14 cellular contexts compared by ENCODE assay signal in the genomic region with DNA sequence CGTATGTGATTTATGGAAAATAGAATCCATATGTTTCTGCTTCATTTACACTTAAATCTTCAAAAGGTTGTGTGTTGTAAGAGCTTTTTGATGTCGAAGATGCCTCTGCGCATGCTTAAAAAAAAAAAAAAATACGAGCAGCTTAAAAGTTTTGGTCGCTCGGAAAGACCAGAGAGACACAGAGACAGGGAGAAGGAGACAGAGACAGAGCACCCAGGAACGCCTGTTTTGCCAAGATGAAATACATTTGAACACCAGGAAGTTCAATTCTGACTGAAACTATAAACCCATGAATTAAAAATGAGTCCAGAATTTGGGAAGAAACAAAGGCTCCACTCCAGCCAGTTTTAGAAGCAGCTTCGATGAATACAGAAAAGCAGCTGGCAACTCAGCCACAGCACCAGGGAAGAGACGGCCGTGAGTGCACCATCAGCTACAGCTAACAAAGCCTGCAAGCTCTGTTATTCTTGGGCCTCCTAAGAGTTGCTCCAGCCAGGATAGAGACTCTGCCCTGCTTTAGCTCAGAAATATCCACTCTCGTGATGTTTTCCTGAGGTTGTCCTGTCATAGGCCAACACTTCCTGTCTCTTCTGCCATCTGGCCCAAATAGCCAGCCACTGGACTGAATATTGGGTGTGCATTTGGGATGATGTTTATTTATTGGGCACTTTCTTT. TPM values are rescaled to one million over a fixed set of nuclear protein-coding genes. Genes with fewer than 3 reads are reported as not detected.
DNase-seq lines count a peak whose midpoint lies in the region; ATAC-seq, FAIRE-seq and TF ChIP-seq lines count a peak whose summit lies in the region.
"Had no signal": no experiment of that assay in that cellular context is flagged by ENCODE, and none has a peak within 500 bp of the region (broad histone marks: within the 10 kb centered on the region; RNA-seq: fewer than 3 reads in every experiment).

No MANE protein-coding gene starts in this region.

- H4K8ac ChIP-seq in IMR-90 (ENCODE audit: low read depth in 2 of 2, low read length in 2 of 2) = peak overlapping the region; percentile 15 to 84; a peak in 3 of 4 replicates

- peak overlapping the region; percentile 61 for H3K4ac ChIP-seq in IMR-90 (ENCODE audit: low read depth, low read length)

- CTCF ChIA-PET in IMR-90 (lab: Yijun Ruan, JAX) = interaction anchor here (0.5 to 1.8 kb wide), 8 partner anchors 9 to 50 kb away, joined by 3 to 10 read pairs (median 4); no protein-coding TSS in a partner anchor

- no peaks in the 10 kb centered on the region for H4K20me1 ChIP-seq in IMR-90 (ENCODE audit: insufficient read depth, low read length)

- H3K9me1 ChIP-seq in IMR-90 (ENCODE audit: insufficient read depth, low read length) = 0 out of 2 replicates have a peak, but pooled peaks cover 3% of the 10 kb centered on the region

- H2BK20ac ChIP-seq in IMR-90 (ENCODE audit: low read depth, low read length) = peak overlapping the region; percentile 47

- ATAC-seq in IMR-90 (ENCODE audit: low read depth) = peak; percentile 55
- ATAC-seq: T-cell had no signal

- no TSS peak for BruUV-seq in IMR-90 (replicated peaks; lab: Mats Ljungman, UMichigan)

- TF ChIP-seq RAD21 in IMR-90 (IDR thresholded peaks at IDR 0.05; ENCODE audit: low read length) = no peak

- H3K27me3 ChIP-seq in IMR-90 (ENCODE audit: control insufficient read depth, insufficient read depth, low read length) (no peaks in the 10 kb centered on the region), testis (no peaks in the 10 kb centered on the region)

- peak overlapping the region; percentile 40 for H3K9ac ChIP-seq in IMR-90 (ENCODE audit: low read depth, low read length)

- intact Hi-C loops in IMR-90 (cut with micrococcal nuclease) (no loop called here), testis (cut with DNase I; ENCODE audit: low total_unique reads) (no loop called here)

- peak overlapping the region; percentile 12; the same call in 1 of the 2 replicates for H3K4me3 ChIP-seq in IMR-90 (ENCODE audit: insufficient read depth, low read depth, low read length)
- no peak overlapping the region for H3K4me3 ChIP-seq in testis

- POLR2A ChIA-PET in IMR-90 (lab: Charles Lee; ENCODE audit: unreplicated experiment) = interaction anchor here (0.9 to 1.3 kb wide), 3 partner anchors 12 to 16 kb away, joined by 3 to 8 read pairs (median 4); no protein-coding TSS in a partner anchor

- H3K79me1 ChIP-seq in IMR-90 (ENCODE audit: low read depth in 1 of 2, low read length in 2 of 2) = no peaks in the 10 kb centered on the region

- peak overlapping the region; percentile 75 for H2BK5ac ChIP-seq in IMR-90 (ENCODE audit: low read depth, low read length, poor library complexity, severe bottlenecking)

- peak overlapping the region; percentile 32; the same call in 1 of the 2 replicates for H2AK5ac ChIP-seq in IMR-90 (ENCODE audit: low read depth, low read length)

- H3K27ac ChIP-seq in IMR-90 (ENCODE audit: insufficient read depth, low read length) (peak overlapping the region; percentile 81), testis (peak overlapping the region; percentile 4 to 65)

- peak; percentile 30 for DNase-seq in IMR-90
- peak; percentile 17 for DNase-seq in mucosa of gallbladder (ENCODE audit: low spot score)
- DNase-seq in testis = peak; percentile 32
- no peak for DNase-seq in activated effector memory CD4-positive, alpha-beta T cell treated with Interleukin-2 at 50 U/mL for 16 hours
- DNase-seq in NOMO-1 treated with DMSO at 0.1 percent for 48 hours (lab: John Stamatoyannopoulos, UW; ENCODE audit: unreplicated experiment) = no peak
- no peak for DNase-seq in stimulated activated CD4-positive, alpha-beta T cell treated with anti-CD3 and anti-CD28 coated beads, Interleukin-2, amount 100 ng/mL, for 48 hours
- no peak for DNase-seq in HUDEP-2 (lab: John Stamatoyannopoulos, UW; ENCODE audit: unreplicated experiment in 76 of 76)
- DNase-seq: activated CD4-positive, alpha-beta memory T cell treated with anti-CD3 and anti-CD28 coated beads for 36 hours; activated naive CD4-positive, alpha-beta T cell treated with anti-CD3 and anti-CD28 coated beads, Interleukin-2, amount 50 U/mL, for 16 hours; DMS153; naive B cell; stimulated activated CD4-positive, alpha-beta T cell treated with anti-CD3 and anti-CD28 coated beads, Interleukin-2, amount 100 ng/mL, for 24 hours; T-cell had no signal

- peak overlapping the region; percentile 73 for H2AFZ ChIP-seq in IMR-90 (replicated peaks; ENCODE audit: low read length, poor library complexity)

- peak overlapping the region; percentile 51 for H3K14ac ChIP-seq in IMR-90 (replicated peaks; ENCODE audit: low read depth, low read length)

- peak overlapping the region; percentile 47; the same call in 1 of the 2 replicates for H3K23ac ChIP-seq in IMR-90 (ENCODE audit: low read depth, low read length)

- TF ChIP-seq POLR2A in IMR-90 (IDR thresholded peaks at IDR 0.05; ENCODE audit: low read depth, low read length) (no peak), testis (IDR thresholded peaks at IDR 0.05) (no peak)

- H3K9me3 ChIP-seq in IMR-90 (ENCODE audit: control insufficient read depth, insufficient read depth, low read length) (no peaks in the 10 kb centered on the region), testis (no peaks in the 10 kb centered on the region)

- no peak for TF ChIP-seq CTCF in IMR-90 (conservative IDR thresholded peaks at IDR 0.05; ENCODE audit: low read depth, low read length)
- no peak for TF ChIP-seq CTCF in testis (IDR thresholded peaks at IDR 0.05)

- H4K91ac ChIP-seq in IMR-90 (ENCODE audit: insufficient read depth, low read depth, low read length) = peak overlapping the region; percentile 27; the same call in 1 of the 2 replicates

- peak; percentile 90 for FAIRE-seq in endometrium (lab: Jason Lieb, UNC)

- H3K36me3 ChIP-seq in IMR-90 (ENCODE audit: control insufficient read depth, insufficient read depth, low read length) (no peaks in the 10 kb centered on the region), testis (ENCODE audit: low read depth, missing control alignments) (no peaks in the 10 kb centered on the region)

- H3K4me1 ChIP-seq in IMR-90 (ENCODE audit: control insufficient read depth, insufficient read depth, low read length) = peaks cover 17% of the 10 kb centered on the region
- no peaks in the 10 kb centered on the region for H3K4me1 ChIP-seq in testis

- peak overlapping the region; percentile 74 for H3K4me2 ChIP-seq in IMR-90 (ENCODE audit: low read depth, low read length)

- H3K18ac ChIP-seq in IMR-90 (ENCODE audit: low read depth, low read length) = peak overlapping the region; percentile 48

- H3K56ac ChIP-seq in IMR-90 (ENCODE audit: extremely low read depth, insufficient read depth, low read length) = peak overlapping the region; percentile 60; the same call in 1 of the 2 replicates

- peak overlapping the region; percentile 1; the same call in 1 of the 3 replicates for H2BK15ac ChIP-seq in IMR-90 (ENCODE audit: low read depth, low read length)

- no peak overlapping the region for H2AK9ac ChIP-seq in IMR-90 (replicated peaks; ENCODE audit: low read depth, low read length, poor library complexity)

- dilution Hi-C loops in IMR-90 (cut with HindIII; ENCODE audit: low sequenced_read_pairs, unreplicated experiment) = no loop called here

- H2BK120ac ChIP-seq in IMR-90 (ENCODE audit: low read depth, low read length) = peak overlapping the region; percentile 76

- in situ Hi-C loops in IMR-90 (cut with MboI; ENCODE audit: low sequenced_read_pairs) = no loop called here

- WGBS in IMR-90 (ENCODE audit: extremely low coverage in 2 of 2, insufficient read length in 1 of 2), 2 experiments = 40% methylated on average over 3 of the region's 11 CpGs; no CpG with 5 or more reads in 1 of the 2 experiments
- WGBS in testis, 2 donors = 51 to 59% methylated on average over 11 of the region's 11 CpGs

- peak overlapping the region; percentile 66 for H4K5ac ChIP-seq in IMR-90 (ENCODE audit: low read depth, low read length)

TF ChIP-seq in IMR-90, 13 proteins besides CTCF, POLR2A, EP300 and RAD21:
- TF ChIP-seq RFX5 (IDR thresholded peaks at IDR 0.05; ENCODE audit: low read depth, low read length) = no peak

RNA-seq across cellular contexts. Expression of a gene that starts 2.5 kb away (rescaled TPM):
- total RNA-seq in IMR-90 (2012; rRNA removed) (0.54 and 0.56 TPM in 2 replicates), mucosa of gallbladder (0.29 TPM), testis (1 to 10 TPM; 3.7 to 7.1 TPM)
- polyA plus RNA-seq in IMR-90 (2012; rRNA removed) (0.19 and 0.24 TPM in 2 replicates), testis (ENCODE audit: insufficient read depth, low read depth, low replicate concordance) (16.4 TPM)
- polyA plus RNA-seq in IMR-90 (2012; cell fraction: cytosol; rRNA removed) = 0.02 and 0.13 TPM in 2 replicates
- polyA plus RNA-seq in IMR-90 (2012; cell fraction: nucleus; rRNA removed; ENCODE audit: low replicate concordance) = 0.15 and 0.34 TPM in 2 replicates
- total RNA-seq: activated CD4-positive, alpha-beta memory T cell treated with anti-CD3 and anti-CD28 coated beads for 36 hours had no signal

RNA-seq across cellular contexts. Expression of a gene that starts 48.8 kb away (rescaled TPM):
- total RNA-seq in IMR-90 (2012; rRNA removed) (261 and 277 TPM in 2 replicates), mucosa of gallbladder (9.9 TPM), testis (1 to 10 TPM; 2.4 to 6.4 TPM)
- polyA plus RNA-seq in IMR-90 (2012; rRNA removed) (662 and 737 TPM in 2 replicates), testis (ENCODE audit: insufficient read depth, low read depth, low replicate concordance) (11.9 TPM)
- 844 and 1,071 TPM in 2 replicates for polyA plus RNA-seq in IMR-90 (2012; cell fraction: cytosol; rRNA removed)
- polyA plus RNA-seq in IMR-90 (2012; cell fraction: nucleus; rRNA removed; ENCODE audit: low replicate concordance) = 528 and 743 TPM in 2 replicates
- total RNA-seq: activated CD4-positive, alpha-beta memory T cell treated with anti-CD3 and anti-CD28 coated beads for 36 hours had no signal

Comparison
In these comparisons a context has a peak if more than half of its experiments do, and no peak if none do; other contexts are left out.
1. DNase-seq: peak in IMR-90 (single experiment), mucosa of gallbladder (single experiment) and testis (single experiment); none in activated effector memory CD4-positive, alpha-beta T cell treated with Interleukin-2 at 50 U/mL for 16 hours (single experiment), NOMO-1 treated with DMSO at 0.1 percent for 48 hours (single experiment), stimulated activated CD4-positive, alpha-beta T cell treated with anti-CD3 and anti-CD28 coated beads, Interleukin-2, amount 100 ng/mL, for 48 hours (0 of 2) and HUDEP-2 (0 of 76).
2. RNA of a gene that starts 48.8 kb away (total RNA-seq): 261 to 277 TPM in IMR-90; 9.9 TPM in mucosa of gallbladder (single experiment) and 2.4 to 6.4 TPM in testis; every median in the first group is over 10 times any median in the second.